ENCODE assay signal across 17 cellular contexts in the genomic region with DNA sequence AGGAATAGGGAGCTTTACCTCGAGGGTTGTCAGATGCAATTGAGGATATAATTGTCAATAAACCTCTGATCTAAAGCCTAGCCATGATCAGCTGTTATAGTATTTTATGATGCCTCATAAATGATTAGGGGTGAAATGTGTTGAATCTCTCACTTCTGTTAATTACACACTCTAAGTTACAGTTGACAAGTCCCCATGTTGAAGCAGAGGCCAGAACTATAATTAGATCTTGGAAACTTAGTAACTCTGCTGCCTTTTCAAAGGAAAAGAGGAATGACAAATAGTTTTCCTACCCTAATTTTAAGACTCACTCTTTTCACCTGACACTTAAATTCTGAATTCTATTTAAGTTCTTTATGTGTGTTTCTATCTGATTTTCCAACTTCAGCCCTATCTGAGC. TPM values are rescaled to one million over a fixed set of nuclear protein-coding genes. Genes with fewer than 3 reads are reported as not detected.
DNase-seq lines count a peak whose midpoint lies in the region; ATAC-seq, FAIRE-seq and TF ChIP-seq lines count a peak whose summit lies in the region.
"Had no signal": no experiment of that assay in that cellular context is flagged by ENCODE, and none has a peak within 500 bp of the region (broad histone marks: within the 10 kb centered on the region; RNA-seq: fewer than 3 reads in every experiment).

No MANE protein-coding gene starts in this region.

- H3K36me3 ChIP-seq in cardiac muscle cell: peaks cover 10% of the 10 kb centered on the region

- intact Hi-C loops in cardiac septum (cut with DNase I): no loop called here

- peaks cover 12% of the 10 kb centered on the region for H3K4me1 ChIP-seq in cardiac muscle cell (ENCODE audit: low read depth)

- H3K27ac ChIP-seq in cardiac muscle cell: peak overlapping the region; percentile 78
- H3K27ac ChIP-seq: BLaER1 treated with 17β-estradiol and CSF1 and Interleukin-3, amounts not matched to agents 10 nM and 100 nM had no signal

- FAIRE-seq in D721Med (lab: Jason Lieb, UNC): peak; percentile 25
- FAIRE-seq: G401.6, GM12892, HepG2, HTR-8/SVneo had no signal

- H3K4me3 Mint-ChIP-seq in T-helper 17 cell: no peak overlapping the region
- no peak overlapping the region for H3K4me3 Mint-ChIP-seq in progenitor cell of endocrine pancreas (ENCODE audit: low read depth)
- H3K4me3 Mint-ChIP-seq in activated naive CD8-positive, alpha-beta T cell treated with anti-CD3 and anti-CD28 coated beads for 36 hours: no peak overlapping the region
- H3K4me3 Mint-ChIP-seq: CD4-positive, CD25-positive, alpha-beta regulatory T cell; GM23338 had no signal

- no peaks in the 10 kb centered on the region for H3K27me3 ChIP-seq in cardiac muscle cell
- H3K27me3 ChIP-seq: BLaER1 treated with 17β-estradiol and CSF1 and Interleukin-3, amounts not matched to agents 10 nM and 100 nM had no signal

- H3K9me3 Mint-ChIP-seq in progenitor cell of endocrine pancreas (ENCODE audit: low read depth): no peaks in the 10 kb centered on the region
- no peaks in the 10 kb centered on the region for H3K9me3 Mint-ChIP-seq in activated naive CD8-positive, alpha-beta T cell treated with anti-CD3 and anti-CD28 coated beads for 36 hours
- H3K9me3 Mint-ChIP-seq: CD4-positive, CD25-positive, alpha-beta regulatory T cell; GM23338 had no signal

- H3K9me3 ChIP-seq in cardiac muscle cell (ENCODE audit: low read depth) (no peaks in the 10 kb centered on the region), T-helper 17 cell (ENCODE audit: control insufficient read depth, low read length, poor library complexity, severe bottlenecking) (no peaks in the 10 kb centered on the region)
- H3K9me3 ChIP-seq: BLaER1 treated with 17β-estradiol and CSF1 and Interleukin-3, amounts not matched to agents 10 nM and 100 nM had no signal

- DNase-seq in cardiac muscle cell (ENCODE audit: low read depth in 1 of 2, low spot score in 1 of 2) (no peak), cardiac septum (ENCODE audit: low spot score) (no peak), D721Med (ENCODE audit: insufficient read length, low spot score) (no peak), T-helper 17 cell (no peak), progenitor cell of endocrine pancreas (ENCODE audit: low spot score, unreplicated experiment) (no peak)
- no peak for DNase-seq in activated CD8-positive, alpha-beta memory T cell treated with anti-CD3 and anti-CD28 coated beads for 24 hours
- no peak for DNase-seq in activated naive CD8-positive, alpha-beta T cell treated with anti-CD3 and anti-CD28 coated beads for 36 hours
- DNase-seq: ACHN; CD4-positive, CD25-positive, alpha-beta regulatory T cell; DMS79; H7 had no signal

- H3K27me3 Mint-ChIP-seq in T-helper 17 cell (no peaks in the 10 kb centered on the region), progenitor cell of endocrine pancreas (no peaks in the 10 kb centered on the region)
- no peaks in the 10 kb centered on the region for H3K27me3 Mint-ChIP-seq in activated naive CD8-positive, alpha-beta T cell treated with anti-CD3 and anti-CD28 coated beads for 36 hours
- H3K27me3 Mint-ChIP-seq: CD4-positive, CD25-positive, alpha-beta regulatory T cell had no signal

- TF ChIP-seq CTCF in cardiac muscle cell (IDR thresholded peaks at IDR 0.05; ENCODE audit: low read depth, low read length): no peak
- no peak for TF ChIP-seq CTCF in D721Med (IDR thresholded peaks at IDR 0.05; ENCODE audit: insufficient read depth, missing control alignments)
- no peak for TF ChIP-seq CTCF in progenitor cell of endocrine pancreas (IDR thresholded peaks at IDR 0.05; ENCODE audit: unreplicated experiment)

- H3K4me1 Mint-ChIP-seq in T-helper 17 cell: peaks cover 5% of the 10 kb centered on the region
- H3K4me1 Mint-ChIP-seq in progenitor cell of endocrine pancreas (ENCODE audit: low read depth): peaks cover 22% of the 10 kb centered on the region
- H3K4me1 Mint-ChIP-seq in activated naive CD8-positive, alpha-beta T cell treated with anti-CD3 and anti-CD28 coated beads for 36 hours: peaks cover 10% of the 10 kb centered on the region
- H3K4me1 Mint-ChIP-seq: GM23338 had no signal

- no peak overlapping the region for H3K4me3 ChIP-seq in cardiac muscle cell
- H3K4me3 ChIP-seq: BLaER1 treated with 17β-estradiol and CSF1 and Interleukin-3, amounts not matched to agents 10 nM and 100 nM; GM23338 had no signal

- H3K27ac Mint-ChIP-seq in T-helper 17 cell (peak overlapping the region; percentile 51), progenitor cell of endocrine pancreas (peak overlapping the region; percentile 30)
- H3K27ac Mint-ChIP-seq in activated naive CD8-positive, alpha-beta T cell treated with anti-CD3 and anti-CD28 coated beads for 36 hours: no peak overlapping the region
- H3K27ac Mint-ChIP-seq: CD4-positive, CD25-positive, alpha-beta regulatory T cell had no signal

- H3K36me3 Mint-ChIP-seq in T-helper 17 cell (ENCODE audit: low read depth): peaks cover 8% of the 10 kb centered on the region
- peaks cover 11% of the 10 kb centered on the region for H3K36me3 Mint-ChIP-seq in progenitor cell of endocrine pancreas (ENCODE audit: insufficient read depth)
- peaks cover 6% of the 10 kb centered on the region for H3K36me3 Mint-ChIP-seq in activated naive CD8-positive, alpha-beta T cell treated with anti-CD3 and anti-CD28 coated beads for 36 hours

- no peak for ATAC-seq in T-helper 17 cell
- ATAC-seq: GM23338 had no signal

RNA-seq across cellular contexts. Expression of a gene that starts 33.8 kb away (rescaled TPM):
- total RNA-seq in cardiac muscle cell (3.7 and 6.3 TPM in 2 replicates), cardiac septum (5.6 TPM), T-helper 17 cell (10 to 100 TPM; 29.0 to 33.1 TPM), progenitor cell of endocrine pancreas (10.5 and 10.9 TPM in 2 replicates)
- 4.1 and 6.6 TPM in 2 replicates for polyA plus RNA-seq in cardiac muscle cell
- 1 to 10 TPM; 7.6 to 8.2 TPM for total RNA-seq in activated naive CD8-positive, alpha-beta T cell treated with anti-CD3 and anti-CD28 coated beads for 36 hours

RNA-seq across cellular contexts. Expression of a gene that starts 38.2 kb away (rescaled TPM):
- total RNA-seq in cardiac muscle cell: 43.2 and 64.8 TPM in 2 replicates
- 60.7 and 69.7 TPM in 2 replicates for polyA plus RNA-seq in cardiac muscle cell
- total RNA-seq in cardiac septum: 124 TPM
- total RNA-seq in T-helper 17 cell: 10 to 100 TPM; 34.3 to 47.2 TPM
- 127 and 130 TPM in 2 replicates for total RNA-seq in progenitor cell of endocrine pancreas
- total RNA-seq in activated naive CD8-positive, alpha-beta T cell treated with anti-CD3 and anti-CD28 coated beads for 36 hours: 10 to 100 TPM; 36.0 to 36.9 TPM
